Comparison of ENCODE assay signal across 15 cellular contexts in the genomic region with DNA sequence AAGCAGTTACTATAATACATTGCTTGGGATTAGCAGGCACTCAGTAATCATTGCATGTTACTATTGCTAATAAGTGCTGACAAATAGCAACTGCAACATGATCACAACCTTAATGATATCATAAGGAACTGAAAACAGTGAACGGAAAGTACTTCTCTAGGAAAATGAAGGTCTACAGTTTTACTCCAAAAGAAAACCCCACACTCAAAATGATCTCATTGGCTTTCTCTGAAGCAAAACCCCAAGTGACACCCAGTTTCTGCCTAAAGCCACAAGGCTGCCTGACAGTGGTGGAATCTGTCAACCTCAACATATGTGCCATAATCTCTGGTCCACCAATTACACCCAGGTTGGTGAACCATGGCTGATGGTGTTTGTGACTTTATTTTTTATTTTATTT.
DNase-seq lines count a peak whose midpoint lies in the region; ATAC-seq and TF ChIP-seq lines count a peak whose summit lies in the region.
"Had no signal": no experiment of that assay in that cellular context is flagged by ENCODE, and none has a peak within 500 bp of the region (broad histone marks: within the 10 kb centered on the region; RNA-seq: fewer than 3 reads in every experiment).

No MANE protein-coding gene starts in this region.

- peaks cover 23% of the 10 kb centered on the region for H3K36me3 ChIP-seq in SK-N-MC (ENCODE audit: insufficient read depth, low read length)
- H3K36me3 ChIP-seq in A673 (ENCODE audit: insufficient read depth, low read length, poor library complexity, severe bottlenecking), result no peaks in the 10 kb centered on the region
- H3K36me3 ChIP-seq: SJCRH30 had no signal

- TF ChIP-seq CTCF in A673 (conservative IDR thresholded peaks at IDR 0.05; ENCODE audit: low read depth, low read length), result no peak

- ATAC-seq in GM18499 (IDR thresholded peaks at IDR 0.05; ENCODE audit: insufficient read depth, unreplicated experiment) (peak; percentile 88), GM21360 (IDR thresholded peaks at IDR 0.05; ENCODE audit: unreplicated experiment) (peak; percentile 76), HG02981 (IDR thresholded peaks at IDR 0.05; ENCODE audit: unreplicated experiment) (peak; percentile 73)
- ATAC-seq: activated T-cell treated with anti-CD3 and anti-CD28 coated beads, Interleukin-2, amount 50 U/mL, for 4 hours had no signal

- H3K27ac ChIP-seq in SK-N-MC, result peak overlapping the region; percentile 69; the same call in 1 of the 2 replicates
- H3K27ac ChIP-seq in A673 (ENCODE audit: low read depth, low read length, poor library complexity, severe bottlenecking), result no peak overlapping the region
- H3K27ac ChIP-seq: dorsolateral prefrontal cortex, SJCRH30 had no signal

- CTCF ChIA-PET in A673 (lab: Charles Lee), result no interaction called here

- POLR2A ChIA-PET in A673 (lab: Charles Lee; ENCODE audit: low non-redundant PET), result no interaction called here

- no TSS peak for BruUV-seq in A673 (replicated peaks; lab: Mats Ljungman, UMichigan)

- DNase-seq in SK-N-MC (ENCODE audit: low read depth, low spot score), result no peak
- no peak for DNase-seq in A673 (ENCODE audit: low spot score)
- no peak for DNase-seq in GM19238 (ENCODE audit: insufficient read length, low spot score)
- no peak for DNase-seq in mesenteric fat pad (ENCODE audit: low spot score)
- no peak for DNase-seq in hepatic stellate cell (ENCODE audit: low spot score)
- DNase-seq: activated B cell treated with CpG ODN at 0.5 μM for 24 hours; activated T-cell treated with anti-CD3 and anti-CD28 coated beads, Interleukin-2, amount 50 U/mL, for 4 hours; dorsolateral prefrontal cortex; NCI-H1436; NCI-H526 treated with DMSO at 0.1 percent for 48 hours; SJCRH30; stimulated activated naive CD4-positive, alpha-beta T cell had no signal

- H3K9me3 ChIP-seq in SK-N-MC (ENCODE audit: low read depth, low read length), result no peaks in the 10 kb centered on the region
- no peaks in the 10 kb centered on the region for H3K9me3 ChIP-seq in A673 (ENCODE audit: low read depth, low read length, poor library complexity, severe bottlenecking)
- H3K9me3 ChIP-seq: SJCRH30 had no signal

- peaks cover 32% of the 10 kb centered on the region for H3K4me1 ChIP-seq in A673 (ENCODE audit: insufficient read depth, low read length, poor library complexity, severe bottlenecking)
- H3K4me1 ChIP-seq: SJCRH30 had no signal

- H3K9ac ChIP-seq in SK-N-MC (ENCODE audit: insufficient read length), result no peak overlapping the region

- intact Hi-C loops in A673 (cut with micrococcal nuclease; ENCODE audit: unreplicated experiment), result no loop called here

- no peaks in the 10 kb centered on the region for H3K27me3 ChIP-seq in A673 (replicated peaks; ENCODE audit: insufficient read depth, low read depth, low read length, poor library complexity)
- H3K27me3 ChIP-seq: dorsolateral prefrontal cortex, SJCRH30 had no signal

- H3K4me3 ChIP-seq in SK-N-MC (no peak overlapping the region), A673 (ENCODE audit: low read depth, low read length, poor library complexity, severe bottlenecking) (no peak overlapping the region)
- H3K4me3 ChIP-seq: dorsolateral prefrontal cortex, SJCRH30 had no signal
